In genomic region chr1:100037665-100038400, GRCh38 we compare ENCODE assay signal across 1 cellular context.
A peak's percentile ranks its signal among the peaks of the same experiment; 100 is the strongest.
TF ChIP-seq lines count a peak whose summit lies in the region.

No MANE protein-coding gene starts in this region.

TF ChIP-seq in HepG2, 621 proteins besides CTCF, POLR2A, EP300 and RAD21 (continued from another document and continues in another):
- TF ChIP-seq, protein P1, sequence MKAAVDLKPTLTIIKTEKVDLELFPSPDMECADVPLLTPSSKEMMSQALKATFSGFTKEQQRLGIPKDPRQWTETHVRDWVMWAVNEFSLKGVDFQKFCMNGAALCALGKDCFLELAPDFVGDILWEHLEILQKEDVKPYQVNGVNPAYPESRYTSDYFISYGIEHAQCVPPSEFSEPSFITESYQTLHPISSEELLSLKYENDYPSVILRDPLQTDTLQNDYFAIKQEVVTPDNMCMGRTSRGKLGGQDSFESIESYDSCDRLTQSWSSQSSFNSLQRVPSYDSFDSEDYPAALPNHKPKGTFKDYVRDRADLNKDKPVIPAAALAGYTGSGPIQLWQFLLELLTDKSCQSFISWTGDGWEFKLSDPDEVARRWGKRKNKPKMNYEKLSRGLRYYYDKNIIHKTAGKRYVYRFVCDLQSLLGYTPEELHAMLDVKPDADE (CRISPR knock-in tag; IDR thresholded peaks at IDR 0.05), result 0 out of 2 replicates have a peak, but pooled peaks have one; percentile 66
- TF ChIP-seq MEIS2 (CRISPR knock-in tag; IDR thresholded peaks at IDR 0.05) (no peak), HOXD1 (CRISPR knock-in tag; IDR thresholded peaks at IDR 0.05) (no peak), GPN1 (CRISPR knock-in tag; IDR thresholded peaks at IDR 0.05; ENCODE audit: borderline replicate concordance) (peak; percentile 56; the same call in 1 of the 2 replicates), SIX4 (CRISPR knock-in tag; IDR thresholded peaks at IDR 0.05) (peak; percentile 68; the same call in 1 of the 2 replicates), ZBTB42 (CRISPR knock-in tag; IDR thresholded peaks at IDR 0.05) (peak; percentile 40; the same call in 1 of the 2 replicates), ARID4A (CRISPR knock-in tag; IDR thresholded peaks at IDR 0.05; ENCODE audit: borderline replicate concordance) (peak; percentile 86), PTBP1 (IDR thresholded peaks at IDR 0.05; ENCODE audit: low read depth, low read length, poor library complexity, severe bottlenecking) (no peak), MTA3 (CRISPR knock-in tag; IDR thresholded peaks at IDR 0.05) (no peak), ZNF44 (CRISPR knock-in tag; IDR thresholded peaks at IDR 0.05) (no peak; the same call in 1 of the 2 replicates), ZNF569 (CRISPR knock-in tag; IDR thresholded peaks at IDR 0.05; ENCODE audit: borderline replicate concordance) (no peak), ZNF501 (CRISPR knock-in tag; IDR thresholded peaks at IDR 0.05) (peak; percentile 90), HNRNPLL (IDR thresholded peaks at IDR 0.05; ENCODE audit: low read depth, low read length, poor library complexity, severe bottlenecking) (peak; percentile 46), ZNF615 (CRISPR knock-in tag; IDR thresholded peaks at IDR 0.05; ENCODE audit: borderline replicate concordance) (no peak), POLR2AphosphoS5 (IDR thresholded peaks at IDR 0.05; ENCODE audit: low read depth, low read length) (peak; percentile 95), NFE2 (CRISPR knock-in tag; IDR thresholded peaks at IDR 0.05) (no peak), AGO1 (IDR thresholded peaks at IDR 0.05; ENCODE audit: low read depth, low read length, poor library complexity, severe bottlenecking) (peak; percentile 27), PCBP2 (optimal IDR thresholded peaks at IDR 0.05; ENCODE audit: low read depth, low read length, poor library complexity, severe bottlenecking) (no peak), CBX1 (IDR thresholded peaks at IDR 0.05; ENCODE audit: low read depth) (peak; percentile 35), TAF15 (IDR thresholded peaks at IDR 0.05; ENCODE audit: low read depth, low read length, poor library complexity, severe bottlenecking) (no peak), ZFAT (CRISPR knock-in tag; conservative IDR thresholded peaks at IDR 0.05) (0 out of 2 replicates have a peak, but pooled peaks have one; percentile 44), SRY (CRISPR knock-in tag; IDR thresholded peaks at IDR 0.05) (no peak), HOXA7 (CRISPR knock-in tag; IDR thresholded peaks at IDR 0.05) (no peak), ZNF878 (CRISPR knock-in tag; IDR thresholded peaks at IDR 0.05) (peak; percentile 87; the same call in 1 of the 2 replicates), SNAI1 (CRISPR knock-in tag; IDR thresholded peaks at IDR 0.05; ENCODE audit: borderline replicate concordance) (peak; percentile 53; the same call in 1 of the 2 replicates), ZNF414 (CRISPR knock-in tag; IDR thresholded peaks at IDR 0.05) (0 out of 2 replicates have a peak, but pooled peaks have one; percentile 52), UBTF (CRISPR knock-in tag; IDR thresholded peaks at IDR 0.05) (no peak; the same call in 1 of the 2 replicates), FOXA1 (IDR thresholded peaks at IDR 0.05) (no peak), FOXA1 (CRISPR knock-in tag; IDR thresholded peaks at IDR 0.05) (no peak), ARNTL (CRISPR knock-in tag; IDR thresholded peaks at IDR 0.05) (no peak), ZFP37 (CRISPR knock-in tag; IDR thresholded peaks at IDR 0.05; ENCODE audit: borderline replicate concordance) (peak; percentile 14; the same call in 1 of the 2 replicates), PAWR (CRISPR knock-in tag; IDR thresholded peaks at IDR 0.05; ENCODE audit: borderline replicate concordance) (no peak), RXRA (CRISPR knock-in tag; IDR thresholded peaks at IDR 0.05) (peak; percentile 36; the same call in 1 of the 2 replicates), ZNF281 (CRISPR knock-in tag; IDR thresholded peaks at IDR 0.05; ENCODE audit: borderline replicate concordance) (no peak), HHEX (CRISPR knock-in tag; IDR thresholded peaks at IDR 0.05) (no peak), ZSCAN21 (CRISPR knock-in tag; IDR thresholded peaks at IDR 0.05; ENCODE audit: borderline replicate concordance) (peak; percentile 38; the same call in 1 of the 2 replicates), ZNF264 (CRISPR knock-in tag; IDR thresholded peaks at IDR 0.05) (no peak; the same call in 1 of the 2 replicates), BCL6 (CRISPR knock-in tag; IDR thresholded peaks at IDR 0.05) (peak; percentile 9; the same call in 1 of the 2 replicates), ZNF598 (CRISPR knock-in tag; IDR thresholded peaks at IDR 0.05; ENCODE audit: borderline replicate concordance) (no peak; the same call in 1 of the 2 replicates), ELK4 (CRISPR knock-in tag; IDR thresholded peaks at IDR 0.05; ENCODE audit: borderline replicate concordance) (no peak)
- TF ChIP-seq, protein P2, sequence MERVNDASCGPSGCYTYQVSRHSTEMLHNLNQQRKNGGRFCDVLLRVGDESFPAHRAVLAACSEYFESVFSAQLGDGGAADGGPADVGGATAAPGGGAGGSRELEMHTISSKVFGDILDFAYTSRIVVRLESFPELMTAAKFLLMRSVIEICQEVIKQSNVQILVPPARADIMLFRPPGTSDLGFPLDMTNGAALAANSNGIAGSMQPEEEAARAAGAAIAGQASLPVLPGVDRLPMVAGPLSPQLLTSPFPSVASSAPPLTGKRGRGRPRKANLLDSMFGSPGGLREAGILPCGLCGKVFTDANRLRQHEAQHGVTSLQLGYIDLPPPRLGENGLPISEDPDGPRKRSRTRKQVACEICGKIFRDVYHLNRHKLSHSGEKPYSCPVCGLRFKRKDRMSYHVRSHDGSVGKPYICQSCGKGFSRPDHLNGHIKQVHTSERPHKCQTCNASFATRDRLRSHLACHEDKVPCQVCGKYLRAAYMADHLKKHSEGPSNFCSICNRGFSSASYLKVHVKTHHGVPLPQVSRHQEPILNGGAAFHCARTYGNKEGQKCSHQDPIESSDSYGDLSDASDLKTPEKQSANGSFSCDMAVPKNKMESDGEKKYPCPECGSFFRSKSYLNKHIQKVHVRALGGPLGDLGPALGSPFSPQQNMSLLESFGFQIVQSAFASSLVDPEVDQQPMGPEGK (CRISPR knock-in tag; IDR thresholded peaks at IDR 0.05), result peak; percentile 67
- TF ChIP-seq, protein P3, sequence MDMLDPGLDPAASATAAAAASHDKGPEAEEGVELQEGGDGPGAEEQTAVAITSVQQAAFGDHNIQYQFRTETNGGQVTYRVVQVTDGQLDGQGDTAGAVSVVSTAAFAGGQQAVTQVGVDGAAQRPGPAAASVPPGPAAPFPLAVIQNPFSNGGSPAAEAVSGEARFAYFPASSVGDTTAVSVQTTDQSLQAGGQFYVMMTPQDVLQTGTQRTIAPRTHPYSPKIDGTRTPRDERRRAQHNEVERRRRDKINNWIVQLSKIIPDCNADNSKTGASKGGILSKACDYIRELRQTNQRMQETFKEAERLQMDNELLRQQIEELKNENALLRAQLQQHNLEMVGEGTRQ (IDR thresholded peaks at IDR 0.05; ENCODE audit: low read depth, low read length), result no peak
- TF ChIP-seq, protein P3 (CRISPR knock-in tag; IDR thresholded peaks at IDR 0.05; ENCODE audit: borderline replicate concordance), result no peak
- TF ChIP-seq, protein P4, sequence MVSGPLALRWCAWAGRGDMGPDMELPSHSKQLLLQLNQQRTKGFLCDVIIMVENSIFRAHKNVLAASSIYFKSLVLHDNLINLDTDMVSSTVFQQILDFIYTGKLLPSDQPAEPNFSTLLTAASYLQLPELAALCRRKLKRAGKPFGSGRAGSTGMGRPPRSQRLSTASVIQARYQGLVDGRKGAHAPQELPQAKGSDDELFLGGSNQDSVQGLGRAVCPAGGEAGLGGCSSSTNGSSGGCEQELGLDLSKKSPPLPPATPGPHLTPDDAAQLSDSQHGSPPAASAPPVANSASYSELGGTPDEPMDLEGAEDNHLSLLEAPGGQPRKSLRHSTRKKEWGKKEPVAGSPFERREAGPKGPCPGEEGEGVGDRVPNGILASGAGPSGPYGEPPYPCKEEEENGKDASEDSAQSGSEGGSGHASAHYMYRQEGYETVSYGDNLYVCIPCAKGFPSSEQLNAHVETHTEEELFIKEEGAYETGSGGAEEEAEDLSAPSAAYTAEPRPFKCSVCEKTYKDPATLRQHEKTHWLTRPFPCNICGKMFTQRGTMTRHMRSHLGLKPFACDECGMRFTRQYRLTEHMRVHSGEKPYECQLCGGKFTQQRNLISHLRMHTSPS (CRISPR knock-in tag; IDR thresholded peaks at IDR 0.05; ENCODE audit: low read depth), result no peak
